8 cellular contexts compared by ENCODE assay signal in the genomic region with DNA sequence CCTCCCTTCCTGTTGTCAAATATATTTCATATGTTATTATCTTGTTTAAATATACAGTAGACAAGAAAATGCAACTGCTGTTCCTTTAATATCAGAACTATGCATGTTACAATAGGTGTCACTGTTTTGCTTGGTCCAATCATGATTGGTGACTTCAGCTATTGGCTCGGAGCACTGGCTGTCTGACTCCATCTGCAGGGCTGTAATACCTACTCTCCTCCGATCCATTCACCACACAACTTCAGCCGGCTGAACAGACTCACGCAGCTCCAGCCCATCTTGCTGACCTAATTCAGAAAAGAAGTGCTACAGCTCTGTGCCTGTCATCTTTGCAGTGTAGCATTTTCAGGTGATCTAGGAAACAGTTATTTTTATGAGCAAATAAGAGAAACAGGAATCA. TPM values are rescaled to one million over a fixed set of nuclear protein-coding genes. Genes with fewer than 3 reads are reported as not detected.
A peak's percentile ranks its signal among the peaks of the same experiment; 100 is the strongest.
DNase-seq lines count a peak whose midpoint lies in the region; ATAC-seq lines count a peak whose summit lies in the region.

Gene BTBD3 (plus strand): TSS at position 231 of the 400 bp plus-strand sequence. CDS start 383 bp downstream, outside the sequence.

- intact Hi-C loops in left colon (cut with DNase I, micrococcal nuclease): no loop called here

- DNase-seq in Daoy (ENCODE audit: low read depth): no peak
- peak; percentile 20 to 63 for DNase-seq in NCI-H446 (lab: John Stamatoyannopoulos, UW)
- peak; percentile 87 to 89 for DNase-seq in cerebellar nuclear complex (lab: John Stamatoyannopoulos, UW)
- DNase-seq in left colon: peak; percentile 42 to 56
- peak; percentile 33 for DNase-seq in stromal cell of bone marrow (ENCODE audit: low read depth)
- DNase-seq in stimulated activated CD4-positive, alpha-beta T cell treated with anti-CD3 and anti-CD28 coated beads, Interleukin-1b, Interleukin-23, amount 100 ng/mL, for 48 hours: no peak

- peak; percentile 65 for ATAC-seq in HG02588 (IDR thresholded peaks at IDR 0.05; ENCODE audit: unreplicated experiment)
- peak; percentile 98 for ATAC-seq in left colon
- ATAC-seq in HG02885 (IDR thresholded peaks at IDR 0.05; ENCODE audit: poor library complexity, unreplicated experiment): no peak

RNA-seq across cellular contexts. Expression of gene BTBD3, which starts in this region (rescaled TPM):
- total RNA-seq in Daoy (2014; rRNA removed; shearing (Covaris generic)): 21.7 and 24.7 TPM in 2 replicates
- total RNA-seq in left colon: 10 to 100 TPM; 43.7 to 62.1 TPM

Comparison
In these comparisons a context has a peak if more than half of its experiments do, and no peak if none do; other contexts are left out.
1. DNase-seq: peak in NCI-H446 (2 of 2), cerebellar nuclear complex (2 of 2), left colon (2 of 2) and stromal cell of bone marrow (single experiment); none in Daoy (single experiment) and stimulated activated CD4-positive, alpha-beta T cell treated with anti-CD3 and anti-CD28 coated beads, Interleukin-1b, Interleukin-23, amount 100 ng/mL, for 48 hours (single experiment).